In the genomic region with DNA sequence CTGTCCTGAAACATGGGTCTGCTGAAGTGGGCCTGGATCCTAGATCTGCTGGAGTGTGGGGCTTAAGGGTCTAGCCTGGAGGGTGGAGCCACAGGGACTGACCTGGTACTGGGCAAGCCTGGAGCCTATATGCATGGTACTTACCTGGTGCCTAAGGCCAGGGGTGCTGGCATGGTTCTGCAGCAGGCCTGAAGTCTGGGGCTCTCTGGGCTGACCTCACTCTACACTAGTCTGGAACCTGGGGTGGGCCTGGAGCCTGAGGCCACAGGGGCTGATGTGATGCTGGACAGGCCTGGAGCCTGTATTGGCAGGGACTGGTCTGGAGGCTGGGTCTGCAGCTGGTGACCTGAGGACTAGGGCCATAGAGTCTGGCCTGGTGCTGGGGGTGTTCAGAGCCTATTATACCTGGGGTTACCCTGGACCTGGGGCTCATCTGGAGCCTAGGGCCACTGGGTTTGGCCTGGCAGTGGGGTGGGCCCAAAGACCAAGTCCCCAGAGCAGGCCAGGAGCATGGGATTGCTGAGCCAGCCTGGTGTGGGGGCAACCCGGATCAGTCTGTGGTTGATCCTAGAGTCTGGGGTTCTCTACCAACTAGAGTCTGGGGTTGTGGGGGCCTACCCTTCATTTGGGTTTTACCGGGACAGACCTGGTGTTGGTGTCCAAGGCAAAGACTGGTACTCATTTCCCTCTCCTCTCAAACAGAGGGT, we compare ENCODE assay signal across 1 cellular context.
TF ChIP-seq lines count a peak whose summit lies in the region.

No MANE protein-coding gene starts in this region.

TF ChIP-seq in H1, 55 proteins besides CTCF, POLR2A, EP300 and RAD21:
- TF ChIP-seq ASH2L (IDR thresholded peaks at IDR 0.05; ENCODE audit: low read length), result no peak
- no peak for TF ChIP-seq SUZ12 (IDR thresholded peaks at IDR 0.05; ENCODE audit: low read length)
- TF ChIP-seq RFX5 (IDR thresholded peaks at IDR 0.05; ENCODE audit: borderline replicate concordance, low read depth, low read length), result no peak
- TF ChIP-seq NRF1 (IDR thresholded peaks at IDR 0.05; ENCODE audit: low read depth, low read length), result no peak
- no peak for TF ChIP-seq TBP (IDR thresholded peaks at IDR 0.05; ENCODE audit: low read depth, low read length)
- no peak for TF ChIP-seq TEAD4 (IDR thresholded peaks at IDR 0.05; ENCODE audit: low read depth, low read length)
- no peak for TF ChIP-seq SP1 (IDR thresholded peaks at IDR 0.05; ENCODE audit: low read depth, low read length)
- no peak for TF ChIP-seq TAF7 (optimal IDR thresholded peaks at IDR 0.05; ENCODE audit: borderline replicate concordance, low read depth, low read length)
- TF ChIP-seq NANOG (IDR thresholded peaks at IDR 0.05; ENCODE audit: insufficient read depth, low read depth, low read length, poor library complexity, severe bottlenecking), result no peak
- no peak for TF ChIP-seq SAP30 (IDR thresholded peaks at IDR 0.05; ENCODE audit: insufficient read depth, insufficient replicate concordance, low read length)
- TF ChIP-seq HDAC2 (IDR thresholded peaks at IDR 0.05; ENCODE audit: borderline replicate concordance in 1 of 2, low read depth in 2 of 2, low read length in 2 of 2), result no peak
- no peak for TF ChIP-seq KDM1A (IDR thresholded peaks at IDR 0.05; ENCODE audit: borderline replicate concordance, low read length)
- no peak for TF ChIP-seq CHD2 (IDR thresholded peaks at IDR 0.05; ENCODE audit: low read length)
- TF ChIP-seq, protein P1, sequence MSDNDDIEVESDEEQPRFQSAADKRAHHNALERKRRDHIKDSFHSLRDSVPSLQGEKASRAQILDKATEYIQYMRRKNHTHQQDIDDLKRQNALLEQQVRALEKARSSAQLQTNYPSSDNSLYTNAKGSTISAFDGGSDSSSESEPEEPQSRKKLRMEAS (IDR thresholded peaks at IDR 0.05), result no peak
- TF ChIP-seq ATF3 (IDR thresholded peaks at IDR 0.05; ENCODE audit: insufficient read depth, low read depth, low read length), result no peak
- no peak for TF ChIP-seq EZH2 (IDR thresholded peaks at IDR 0.05; ENCODE audit: low read depth, low read length, severe bottlenecking)
- TF ChIP-seq KDM4A (IDR thresholded peaks at IDR 0.05; ENCODE audit: low read depth, low read length, severe bottlenecking), result no peak
- TF ChIP-seq ATF2 (IDR thresholded peaks at IDR 0.05; ENCODE audit: low read length), result no peak
- TF ChIP-seq BRCA1 (IDR thresholded peaks at IDR 0.05; ENCODE audit: low read depth, low read length), result no peak
- no peak for TF ChIP-seq PHF8 (conservative IDR thresholded peaks at IDR 0.05; ENCODE audit: low read depth, low read length)
